In genomic region chr22:43181321-43182076, GRCh38 we compare ENCODE assay signal across 22 cellular contexts. TPM values are rescaled to one million over a fixed set of nuclear protein-coding genes. Genes with fewer than 3 reads are reported as not detected.
DNase-seq lines count a peak whose midpoint lies in the region; ATAC-seq, FAIRE-seq and TF ChIP-seq lines count a peak whose summit lies in the region.
"Had no signal": no experiment of that assay in that cellular context is flagged by ENCODE, and none has a peak within 500 bp of the region (broad histone marks: within the 10 kb centered on the region; RNA-seq: fewer than 3 reads in every experiment).

No MANE protein-coding gene starts in this region.

- POLR2A ChIA-PET in activated CD4-positive, alpha-beta T cell treated with anti-CD3 and anti-CD28 coated beads for 36 hours (lab: Charles Lee), result no interaction called here

- peaks cover 33% of the 10 kb centered on the region for H3K79me2 ChIP-seq in GM23338 (replicated peaks; ENCODE audit: insufficient read depth)
- no peaks in the 10 kb centered on the region for H3K79me2 ChIP-seq in smooth muscle cell (ENCODE audit: low read depth)

- H2BK15ac ChIP-seq in neuronal stem cell (ENCODE audit: low read length), result no peak overlapping the region

- no peak overlapping the region for H3K4ac ChIP-seq in neuronal stem cell (ENCODE audit: low read length)

- DNase-seq in activated CD4-positive, alpha-beta T cell treated with anti-CD3 and anti-CD28 coated beads, Interleukin-2, amount 10 ng/mL, durations not matched to agents 24 days and 14 days, result no peak
- no peak for DNase-seq in activated CD4-positive, alpha-beta T cell treated with anti-CD3 and anti-CD28 coated beads for 36 hours
- no peak for DNase-seq in GM23338 (ENCODE audit: low spot score)
- no peak for DNase-seq in neuronal stem cell (ENCODE audit: low spot score)
- no peak for DNase-seq in SIG-M5 (lab: John Stamatoyannopoulos, UW)
- no peak for DNase-seq in GM12891 (ENCODE audit: insufficient read length, low spot score)
- DNase-seq in smooth muscle cell (lab: John Stamatoyannopoulos, UW; ENCODE audit: unreplicated experiment), result no peak
- DNase-seq: CD4-positive, CD25-positive, alpha-beta regulatory T cell; DMS153; GDM1; KG1; MV-4-11; NCI-H187; NCI-H2107; NCI-H510A; NCI-H774; PC-3; RPMI8226 had no signal

- H3K27ac Mint-ChIP-seq in activated CD4-positive, alpha-beta T cell treated with anti-CD3 and anti-CD28 coated beads, Interleukin-2, amount 10 ng/mL, durations not matched to agents 24 days and 14 days, result peak overlapping the region; percentile 6
- H3K27ac Mint-ChIP-seq in activated CD4-positive, alpha-beta T cell treated with anti-CD3 and anti-CD28 coated beads for 36 hours, result no peak overlapping the region
- 0 out of 2 replicates have a peak overlapping the region, but pooled peaks have one; percentile 45 for H3K27ac Mint-ChIP-seq in GM23338
- peak overlapping the region; percentile 68 for H3K27ac Mint-ChIP-seq in activated T-helper 17 cell treated with anti-CD3 and anti-CD28 coated beads, Interleukin-2, amount 50 U/mL, for 72 hours
- H3K27ac Mint-ChIP-seq: B cell had no signal

- H3K27me3 ChIP-seq in GM23338 (ENCODE audit: insufficient read depth) (no peaks in the 10 kb centered on the region), neuronal stem cell (ENCODE audit: control insufficient read depth in 3 of 3, insufficient read depth in 3 of 3, low read depth in 1 of 3, low read length in 3 of 3) (no peaks in the 10 kb centered on the region), smooth muscle cell (ENCODE audit: low read depth) (no peaks in the 10 kb centered on the region)
- H3K27me3 ChIP-seq: SJSA1 had no signal

- no peak overlapping the region for H3K4me3 Mint-ChIP-seq in activated CD4-positive, alpha-beta T cell treated with anti-CD3 and anti-CD28 coated beads, Interleukin-2, amount 10 ng/mL, durations not matched to agents 24 days and 14 days
- H3K4me3 Mint-ChIP-seq in activated CD4-positive, alpha-beta T cell treated with anti-CD3 and anti-CD28 coated beads for 36 hours, result no peak overlapping the region
- no peak overlapping the region for H3K4me3 Mint-ChIP-seq in GM23338
- no peak overlapping the region for H3K4me3 Mint-ChIP-seq in activated T-helper 17 cell treated with anti-CD3 and anti-CD28 coated beads, Interleukin-2, amount 50 U/mL, for 72 hours
- H3K4me3 Mint-ChIP-seq: B cell had no signal

- H3K18ac ChIP-seq in neuronal stem cell (ENCODE audit: low read length), result no peak overlapping the region

- no peak overlapping the region for H2AK5ac ChIP-seq in neuronal stem cell (ENCODE audit: low read depth, low read length)

- peak overlapping the region; percentile 22 for H2BK12ac ChIP-seq in neuronal stem cell (ENCODE audit: low read length)

- WGBS in neuronal stem cell (ENCODE audit: extremely low coverage in 2 of 2, insufficient read length in 2 of 2, insufficient replicate concordance in 1 of 2), 2 donors, result no CpG with 5 or more reads among the region's 13 CpGs
- WGBS in smooth muscle cell (ENCODE audit: low lambda C conversion rate), result 95% methylated on average over 12 of the region's 13 CpGs

- no peak for FAIRE-seq in GM12891 (lab: Jason Lieb, UNC)

- H3K9me3 ChIP-seq in neuronal stem cell (replicated peaks in 1 of 2; ENCODE audit: control insufficient read depth in 2 of 2, insufficient read depth in 1 of 2, low read depth in 1 of 2, low read length in 2 of 2), result peaks cover 0 to 4% of the 10 kb centered on the region in 2 donors
- H3K9me3 ChIP-seq in smooth muscle cell (replicated peaks; ENCODE audit: low read depth), result no peaks in the 10 kb centered on the region
- H3K9me3 ChIP-seq: SJSA1 had no signal

- no peak overlapping the region for H2BK5ac ChIP-seq in neuronal stem cell (ENCODE audit: low read length)

- H3K9me3 Mint-ChIP-seq in activated CD4-positive, alpha-beta T cell treated with anti-CD3 and anti-CD28 coated beads, Interleukin-2, amount 10 ng/mL, durations not matched to agents 24 days and 14 days, result no peaks in the 10 kb centered on the region
- H3K9me3 Mint-ChIP-seq in activated CD4-positive, alpha-beta T cell treated with anti-CD3 and anti-CD28 coated beads for 36 hours (ENCODE audit: low read depth), result no peaks in the 10 kb centered on the region
- H3K9me3 Mint-ChIP-seq in GM23338, result no peaks in the 10 kb centered on the region
- no peaks in the 10 kb centered on the region for H3K9me3 Mint-ChIP-seq in activated T-helper 17 cell treated with anti-CD3 and anti-CD28 coated beads, Interleukin-2, amount 50 U/mL, for 72 hours

- H3K14ac ChIP-seq in neuronal stem cell (ENCODE audit: low read length), result peak overlapping the region; percentile 51

- H3K9ac ChIP-seq in neuronal stem cell (ENCODE audit: low read depth, low read length, poor library complexity) (no peak overlapping the region), smooth muscle cell (ENCODE audit: low read depth) (no peak overlapping the region)

- H4K20me1 ChIP-seq in GM23338 (replicated peaks; ENCODE audit: insufficient read depth), result peaks cover 12% of the 10 kb centered on the region
- peaks cover 17% of the 10 kb centered on the region for H4K20me1 ChIP-seq in smooth muscle cell (ENCODE audit: low read depth)

- peak overlapping the region; percentile 65 for H3K23ac ChIP-seq in neuronal stem cell (ENCODE audit: low read depth, low read length, poor library complexity)

- no peaks in the 10 kb centered on the region for H3K27me3 Mint-ChIP-seq in activated CD4-positive, alpha-beta T cell treated with anti-CD3 and anti-CD28 coated beads, Interleukin-2, amount 10 ng/mL, durations not matched to agents 24 days and 14 days
- H3K27me3 Mint-ChIP-seq in activated CD4-positive, alpha-beta T cell treated with anti-CD3 and anti-CD28 coated beads for 36 hours, result no peaks in the 10 kb centered on the region
- peaks cover 7% of the 10 kb centered on the region for H3K27me3 Mint-ChIP-seq in GM23338 (ENCODE audit: insufficient read depth, low read depth, poor library complexity)
- no peaks in the 10 kb centered on the region for H3K27me3 Mint-ChIP-seq in activated T-helper 17 cell treated with anti-CD3 and anti-CD28 coated beads, Interleukin-2, amount 50 U/mL, for 72 hours
- H3K27me3 Mint-ChIP-seq: B cell; CD4-positive, CD25-positive, alpha-beta regulatory T cell had no signal

- H2BK120ac ChIP-seq in neuronal stem cell (ENCODE audit: low read depth, low read length), result no peak overlapping the region

- H3K4me2 ChIP-seq in GM23338 (no peak overlapping the region), neuronal stem cell (ENCODE audit: insufficient read depth, low read length, poor library complexity, severe bottlenecking) (no peak overlapping the region), smooth muscle cell (no peak overlapping the region)

- H3K4me1 ChIP-seq in GM23338 (ENCODE audit: insufficient read depth) (peaks cover 4% of the 10 kb centered on the region; the same call in 1 of the 2 replicates), neuronal stem cell (ENCODE audit: control insufficient read depth in 2 of 2, insufficient read depth in 1 of 2, low read depth in 1 of 2, low read length in 2 of 2) (peaks cover 10% of the 10 kb centered on the region in 2 donors), smooth muscle cell (ENCODE audit: low read depth) (peaks cover 12% of the 10 kb centered on the region)

- H3F3A ChIP-seq in GM23338 (replicated peaks; ENCODE audit: low read depth) (no peaks in the 10 kb centered on the region), smooth muscle cell (ENCODE audit: low read depth) (no peaks in the 10 kb centered on the region)

- H3K79me1 ChIP-seq in neuronal stem cell (ENCODE audit: low read depth, low read length), result peaks cover 22% of the 10 kb centered on the region

- no peak for ATAC-seq in activated CD4-positive, alpha-beta T cell treated with anti-CD3 and anti-CD28 coated beads for 36 hours
- ATAC-seq in GM23338, result no peak
- ATAC-seq in activated T-helper 17 cell treated with anti-CD3 and anti-CD28 coated beads, Interleukin-2, amount 50 U/mL, for 72 hours (replicated peaks), result no peak
- ATAC-seq: HCT116, PC-3 had no signal

- no peak for TF ChIP-seq CTCF in GM23338 (conservative IDR thresholded peaks at IDR 0.05; ENCODE audit: low read depth in 2 of 2)
- no peak for TF ChIP-seq CTCF in smooth muscle cell (IDR thresholded peaks at IDR 0.05; ENCODE audit: borderline replicate concordance, insufficient read depth, poor library complexity, severe bottlenecking)

- no peaks in the 10 kb centered on the region for H3K9me2 ChIP-seq in GM23338 (ENCODE audit: insufficient read depth)

- intact Hi-C loops in activated CD4-positive, alpha-beta T cell treated with anti-CD3 and anti-CD28 coated beads, Interleukin-2, amount 10 ng/mL, durations not matched to agents 24 days and 14 days (cut with micrococcal nuclease), result no loop called here
- intact Hi-C loops in activated CD4-positive, alpha-beta T cell treated with anti-CD3 and anti-CD28 coated beads for 36 hours (cut with DNase I, micrococcal nuclease), result no loop called here

- no peak overlapping the region for H4K91ac ChIP-seq in neuronal stem cell (ENCODE audit: low read depth, low read length, poor library complexity)

- H3K27ac ChIP-seq in GM23338 (ENCODE audit: low read depth), result no peak overlapping the region
- no peak overlapping the region for H3K27ac ChIP-seq in neuronal stem cell (replicated peaks; ENCODE audit: low read length)
- no peak overlapping the region for H3K27ac ChIP-seq in smooth muscle cell (ENCODE audit: low read depth)
- H3K27ac ChIP-seq: SJSA1 had no signal

- peaks cover 47% of the 10 kb centered on the region for H3K36me3 Mint-ChIP-seq in activated CD4-positive, alpha-beta T cell treated with anti-CD3 and anti-CD28 coated beads, Interleukin-2, amount 10 ng/mL, durations not matched to agents 24 days and 14 days (ENCODE audit: low read depth)
- H3K36me3 Mint-ChIP-seq in activated CD4-positive, alpha-beta T cell treated with anti-CD3 and anti-CD28 coated beads for 36 hours (ENCODE audit: low read depth), result peaks cover 54% of the 10 kb centered on the region
- H3K36me3 Mint-ChIP-seq in GM23338 (ENCODE audit: low read depth), result peaks cover 56% of the 10 kb centered on the region
- peaks cover 43% of the 10 kb centered on the region for H3K36me3 Mint-ChIP-seq in activated T-helper 17 cell treated with anti-CD3 and anti-CD28 coated beads, Interleukin-2, amount 50 U/mL, for 72 hours (ENCODE audit: low read depth)

- no peak overlapping the region for H2AFZ ChIP-seq in GM23338
- no peak overlapping the region for H2AFZ ChIP-seq in neuronal stem cell (ENCODE audit: low read length)
- no peak overlapping the region for H2AFZ ChIP-seq in smooth muscle cell (ENCODE audit: low read depth)

- H3K36me3 ChIP-seq in GM23338 (ENCODE audit: insufficient read depth) (no peaks in the 10 kb centered on the region; the same call in 1 of the 2 replicates), neuronal stem cell (replicated peaks in 1 of 2; ENCODE audit: control insufficient read depth in 2 of 2, insufficient read depth in 2 of 2, low read length in 2 of 2) (peaks cover 44 to 58% of the 10 kb centered on the region in 2 donors), smooth muscle cell (ENCODE audit: low read depth) (no peaks in the 10 kb centered on the region)

- no peak for TF ChIP-seq POLR2A in GM12891 (IDR thresholded peaks at IDR 0.05; ENCODE audit: low read depth, low read length)

- H4K8ac ChIP-seq in neuronal stem cell (ENCODE audit: low read depth, low read length), result no peak overlapping the region

- H3K4me1 Mint-ChIP-seq in activated CD4-positive, alpha-beta T cell treated with anti-CD3 and anti-CD28 coated beads, Interleukin-2, amount 10 ng/mL, durations not matched to agents 24 days and 14 days, result peaks cover 16% of the 10 kb centered on the region
- peaks cover 17% of the 10 kb centered on the region for H3K4me1 Mint-ChIP-seq in activated CD4-positive, alpha-beta T cell treated with anti-CD3 and anti-CD28 coated beads for 36 hours
- peaks cover 17% of the 10 kb centered on the region for H3K4me1 Mint-ChIP-seq in GM23338
- H3K4me1 Mint-ChIP-seq in activated T-helper 17 cell treated with anti-CD3 and anti-CD28 coated beads, Interleukin-2, amount 50 U/mL, for 72 hours, result peaks cover 8% of the 10 kb centered on the region

- H3K4me3 ChIP-seq in GM23338 (no peak overlapping the region), neuronal stem cell (ENCODE audit: low read length in 2 of 2) (no peak overlapping the region), smooth muscle cell (no peak overlapping the region)
- H3K4me3 ChIP-seq: SJSA1 had no signal

- CTCF ChIA-PET in activated CD4-positive, alpha-beta T cell treated with anti-CD3 and anti-CD28 coated beads for 36 hours (lab: Charles Lee), result no interaction called here

RNA-seq across cellular contexts. Expression of gene TTLL12, which starts 5.4 kb away (rescaled TPM):
- total RNA-seq in activated CD4-positive, alpha-beta T cell treated with anti-CD3 and anti-CD28 coated beads, Interleukin-2, amount 10 ng/mL, durations not matched to agents 24 days and 14 days, result 118 TPM in 2 replicates
- total RNA-seq in activated CD4-positive, alpha-beta T cell treated with anti-CD3 and anti-CD28 coated beads for 36 hours, result 10 to 100 TPM; 75.8 to 85.2 TPM
- 129 and 147 TPM in 2 replicates for total RNA-seq in GM23338 (2014; rRNA removed; shearing (Covaris generic))
- polyA plus RNA-seq in GM23338 (2016; fragmentation: Nextera tagmentation; extraction: Ambion mirVana) (43.9 and 46.7 TPM in 2 replicates), smooth muscle cell (31.6 and 39.1 TPM in 2 replicates)
- total RNA-seq in activated T-helper 17 cell treated with anti-CD3 and anti-CD28 coated beads, Interleukin-2, amount 50 U/mL, for 72 hours, result 10 to 100 TPM; 53.5 to 84.8 TPM
- polyA plus RNA-seq in neuronal stem cell (2013, experiment 1 of 2), result 35.3 TPM
- polyA plus RNA-seq in neuronal stem cell (2013, experiment 2 of 2), result 37.1 TPM
- 30.0 TPM for polyA plus RNA-seq in GM12891 (2012; ENCODE audit: low read depth, missing spikeins)
- total RNA-seq in smooth muscle cell, result 19.1 and 23.5 TPM in 2 replicates

RNA-seq across cellular contexts. Expression of gene TSPO, which starts 30.1 kb away (rescaled TPM):
- total RNA-seq in activated CD4-positive, alpha-beta T cell treated with anti-CD3 and anti-CD28 coated beads, Interleukin-2, amount 10 ng/mL, durations not matched to agents 24 days and 14 days, result 126 and 138 TPM in 2 replicates
- total RNA-seq in activated CD4-positive, alpha-beta T cell treated with anti-CD3 and anti-CD28 coated beads for 36 hours, result 100 to 1,000 TPM in 1 of 2 experiments, 10 to 100 TPM in 1; 61.7 to 114 TPM
- 42.5 and 44.7 TPM in 2 replicates for total RNA-seq in GM23338 (2014; rRNA removed; shearing (Covaris generic))
- polyA plus RNA-seq in GM23338 (2016; fragmentation: Nextera tagmentation; extraction: Ambion mirVana) (32.3 and 34.6 TPM in 2 replicates), smooth muscle cell (234 and 251 TPM in 2 replicates)
- total RNA-seq in activated T-helper 17 cell treated with anti-CD3 and anti-CD28 coated beads, Interleukin-2, amount 50 U/mL, for 72 hours, result 100 to 1,000 TPM; 127 to 199 TPM
- polyA plus RNA-seq in neuronal stem cell (2013, experiment 1 of 2), result 13.7 TPM
- polyA plus RNA-seq in neuronal stem cell (2013, experiment 2 of 2), result 13.8 TPM
- polyA plus RNA-seq in GM12891 (2012; ENCODE audit: low read depth, missing spikeins), result 5.6 TPM
- total RNA-seq in smooth muscle cell, result 154 and 170 TPM in 2 replicates

RNA-seq across cellular contexts. Expression of gene MCAT, which starts 38.3 kb away (rescaled TPM):
- total RNA-seq in activated CD4-positive, alpha-beta T cell treated with anti-CD3 and anti-CD28 coated beads, Interleukin-2, amount 10 ng/mL, durations not matched to agents 24 days and 14 days, result 20.9 and 24.3 TPM in 2 replicates
- total RNA-seq in activated CD4-positive, alpha-beta T cell treated with anti-CD3 and anti-CD28 coated beads for 36 hours, result 10 to 100 TPM; 13.8 to 16.9 TPM
- 12.3 and 16.9 TPM in 2 replicates for total RNA-seq in GM23338 (2014; rRNA removed; shearing (Covaris generic))
- polyA plus RNA-seq in GM23338 (2016; fragmentation: Nextera tagmentation; extraction: Ambion mirVana) (9.7 and 10.4 TPM in 2 replicates), smooth muscle cell (15.3 and 16.1 TPM in 2 replicates)
- total RNA-seq in activated T-helper 17 cell treated with anti-CD3 and anti-CD28 coated beads, Interleukin-2, amount 50 U/mL, for 72 hours, result 10 to 100 TPM in 1 of 2 donors, 1 to 10 TPM in 1; 7.3 to 18.2 TPM
- polyA plus RNA-seq in neuronal stem cell (2013, experiment 1 of 2), result 14.6 TPM
- 12.4 TPM for polyA plus RNA-seq in neuronal stem cell (2013, experiment 2 of 2)
- polyA plus RNA-seq in GM12891 (2012; ENCODE audit: low read depth, missing spikeins), result 12.8 TPM
- total RNA-seq in smooth muscle cell, result 8.2 and 9.3 TPM in 2 replicates
